ENCODE assay signal across 1 cellular context in genomic region chr10:62047960-62048383, GRCh38.
TF ChIP-seq lines count a peak whose summit lies in the region.

No MANE protein-coding gene starts in this region.

TF ChIP-seq in HepG2, 621 proteins besides CTCF, POLR2A, EP300 and RAD21 (continued from another document):
- 0 out of 2 replicates have a peak, but pooled peaks have one; percentile 3 for TF ChIP-seq ZNF646 (CRISPR knock-in tag; IDR thresholded peaks at IDR 0.05)
